10 cellular contexts compared by ENCODE assay signal in genomic region chr2:102143450-102143985, GRCh38. TPM values are rescaled to one million over a fixed set of nuclear protein-coding genes. Genes with fewer than 3 reads are reported as not detected.
DNase-seq lines count a peak whose midpoint lies in the region; ATAC-seq and TF ChIP-seq lines count a peak whose summit lies in the region.
"Had no signal": no experiment of that assay in that cellular context is flagged by ENCODE, and none has a peak within 500 bp of the region (broad histone marks: within the 10 kb centered on the region; RNA-seq: fewer than 3 reads in every experiment).

No MANE protein-coding gene starts in this region.

- WGBS in tibial nerve, 2 donors = 79 to 86% methylated on average over 10 of the region's 10 CpGs

- peaks cover 16% of the 10 kb centered on the region for H3K36me3 ChIP-seq in lower lobe of right lung
- H3K36me3 ChIP-seq in tibial nerve = peaks cover 0 to 16% (median 0%) of the 10 kb centered on the region in 3 donors

- peaks cover 56% of the 10 kb centered on the region for H3K4me1 Mint-ChIP-seq in activated CD4-positive, alpha-beta T cell treated with anti-CD3 and anti-CD28 coated beads for 36 hours

- TF ChIP-seq CTCF in lower lobe of right lung (IDR thresholded peaks at IDR 0.05) = no peak
- TF ChIP-seq CTCF in tibial nerve (IDR thresholded peaks at IDR 0.05) = no peak

- H3K4me3 ChIP-seq in lower lobe of right lung (peak overlapping the region; percentile 73), tibial nerve (peak overlapping the region; percentile 37 to 65 (median 52))

- H3K27me3 ChIP-seq in lower lobe of right lung (ENCODE audit: low read depth) = no peaks in the 10 kb centered on the region
- H3K27me3 ChIP-seq in tibial nerve = no peaks in the 10 kb centered on the region

- peaks cover 24% of the 10 kb centered on the region for H3K27me3 Mint-ChIP-seq in activated CD4-positive, alpha-beta T cell treated with anti-CD3 and anti-CD28 coated beads for 36 hours

- CTCF ChIA-PET in activated CD4-positive, alpha-beta T cell treated with anti-CD3 and anti-CD28 coated beads for 36 hours (lab: Charles Lee) = interaction anchor here (0.6 to 1.5 kb wide), 2 partner anchors 60 to 81 kb away, joined by 3 to 4 read pairs; no protein-coding TSS in a partner anchor

- H3K36me3 Mint-ChIP-seq in activated CD4-positive, alpha-beta T cell treated with anti-CD3 and anti-CD28 coated beads for 36 hours (ENCODE audit: low read depth) = peaks cover 78% of the 10 kb centered on the region

- POLR2A ChIA-PET in activated CD4-positive, alpha-beta T cell treated with anti-CD3 and anti-CD28 coated beads for 36 hours (lab: Charles Lee) = interaction anchor here (0.7 kb wide), 1 partner anchor 54 kb away, joined by 3 read pairs; no protein-coding TSS in a partner anchor

- peak in 1 of 2 donors; percentile 1 for TF ChIP-seq EP300 in tibial nerve (IDR thresholded peaks at IDR 0.05)

- peak; percentile 13 for ATAC-seq in activated CD4-positive, alpha-beta T cell treated with anti-CD3 and anti-CD28 coated beads for 36 hours
- ATAC-seq in lower lobe of right lung = peak; percentile 9 to 33
- ATAC-seq in HG03045 (IDR thresholded peaks at IDR 0.05; ENCODE audit: unreplicated experiment) = no peak

- peak overlapping the region; percentile 80 for H3K4me3 Mint-ChIP-seq in activated CD4-positive, alpha-beta T cell treated with anti-CD3 and anti-CD28 coated beads for 36 hours

- peaks cover 48% of the 10 kb centered on the region for H3K9me3 Mint-ChIP-seq in activated CD4-positive, alpha-beta T cell treated with anti-CD3 and anti-CD28 coated beads for 36 hours (ENCODE audit: low read depth)

- no peak for DNase-seq in activated CD4-positive, alpha-beta T cell treated with anti-CD3 and anti-CD28 coated beads for 36 hours
- no peak for DNase-seq in activated CD4-positive, alpha-beta T cell treated with anti-CD3 and anti-CD28 coated beads, Interleukin-2, amount 50 U/mL, for 1 hour
- DNase-seq in dermis blood vessel endothelial cell = peak; percentile 35
- DNase-seq in lower lobe of right lung = no peak
- DNase-seq in tibial nerve (ENCODE audit: low spot score in 2 of 2) = no peak
- no peak for DNase-seq in NCI-H2171 (lab: John Stamatoyannopoulos, UW)
- no peak for DNase-seq in MV-4-11 (lab: John Stamatoyannopoulos, UW)
- DNase-seq: ACHN; effector memory CD8-positive, alpha-beta T cell had no signal

- TF ChIP-seq POLR2A in tibial nerve (IDR thresholded peaks at IDR 0.05) = no peak

- H3K27ac Mint-ChIP-seq in activated CD4-positive, alpha-beta T cell treated with anti-CD3 and anti-CD28 coated beads for 36 hours = peak overlapping the region; percentile 90

- H3K4me1 ChIP-seq in lower lobe of right lung = peaks cover 32% of the 10 kb centered on the region
- peaks cover 0 to 12% (median 5%) of the 10 kb centered on the region in 4 donors for H3K4me1 ChIP-seq in tibial nerve

- intact Hi-C loops in activated CD4-positive, alpha-beta T cell treated with anti-CD3 and anti-CD28 coated beads for 36 hours (cut with DNase I, micrococcal nuclease) = no loop called here
- intact Hi-C loops in lower lobe of right lung (cut with DNase I) = no loop called here

- H3K9me3 ChIP-seq in lower lobe of right lung (peaks cover 31% of the 10 kb centered on the region), tibial nerve (peaks cover 0 to 53% (median 7%) of the 10 kb centered on the region in 4 donors)

- H3K27ac ChIP-seq in lower lobe of right lung (peak overlapping the region; percentile 90), tibial nerve (peak overlapping the region; percentile 50 to 90 (median 76))

RNA-seq across cellular contexts. Expression of gene IL1R1, which starts 1.0 kb away (rescaled TPM):
- total RNA-seq in activated CD4-positive, alpha-beta T cell treated with anti-CD3 and anti-CD28 coated beads for 36 hours = 10 to 100 TPM; 20.8 to 21.8 TPM
- total RNA-seq in dermis blood vessel endothelial cell (24.2 and 24.7 TPM in 2 replicates), lower lobe of right lung (152 TPM), tibial nerve (10 to 100 TPM; 29.5 to 81.2 (median 57.4) TPM)

RNA-seq across cellular contexts. Expression of gene IL1RL2, which starts 43.3 kb away (rescaled TPM):
- 1 to 10 TPM; 1.5 to 1.7 TPM for total RNA-seq in activated CD4-positive, alpha-beta T cell treated with anti-CD3 and anti-CD28 coated beads for 36 hours
- total RNA-seq in dermis blood vessel endothelial cell (0.09 and 0.34 TPM in 2 replicates), lower lobe of right lung (not detected), tibial nerve (under 1 TPM in 1 of 4 donors, not detected in 3; 0.30 TPM)
